ENCODE assay signal across 20 cellular contexts in genomic region chr14:21768875-21769257, GRCh38.
DNase-seq lines count a peak whose midpoint lies in the region; ATAC-seq and TF ChIP-seq lines count a peak whose summit lies in the region.
"Had no signal": no experiment of that assay in that cellular context is flagged by ENCODE, and none has a peak within 500 bp of the region (broad histone marks: within the 10 kb centered on the region; RNA-seq: fewer than 3 reads in every experiment).

No MANE protein-coding gene starts in this region.

- POLR2A ChIA-PET in CD4-positive, alpha-beta memory T cell (lab: Charles Lee; ENCODE audit: partially characterized antibody), result interaction anchor here (1.4 kb wide), 1 partner anchor 777 kb away, joined by 3 read pairs; no protein-coding TSS in a partner anchor
- POLR2A ChIA-PET in activated CD4-positive, alpha-beta memory T cell treated with anti-CD3 and anti-CD28 coated beads, Interleukin-2, amount 10 ng/mL, durations not matched to agents 7 days and 5 days (lab: Charles Lee), result no interaction called here
- POLR2A ChIA-PET in naive thymus-derived CD4-positive, alpha-beta T cell (lab: Charles Lee), result no interaction called here

- H3K27me3 ChIP-seq in CD4-positive, alpha-beta memory T cell (ENCODE audit: insufficient read depth, low read length), result no peaks in the 10 kb centered on the region
- H3K27me3 ChIP-seq in naive thymus-derived CD4-positive, alpha-beta T cell (ENCODE audit: control insufficient read depth in 2 of 2, insufficient read depth in 2 of 2, low read length in 2 of 2), result no peaks in the 10 kb centered on the region
- H3K27me3 ChIP-seq: BE2C, vagina had no signal

- H3K4me1 ChIP-seq in CD4-positive, alpha-beta memory T cell (ENCODE audit: insufficient read depth, low read length), result no peaks in the 10 kb centered on the region
- no peaks in the 10 kb centered on the region for H3K4me1 ChIP-seq in naive thymus-derived CD4-positive, alpha-beta T cell (ENCODE audit: control insufficient read depth in 2 of 2, insufficient read depth in 2 of 2, low read length in 2 of 2)
- H3K4me1 ChIP-seq: BE2C, vagina had no signal

- H3K4me3 ChIP-seq in CD4-positive, alpha-beta memory T cell (ENCODE audit: low read length in 2 of 2), result no peak overlapping the region
- no peak overlapping the region for H3K4me3 ChIP-seq in naive thymus-derived CD4-positive, alpha-beta T cell (ENCODE audit: low read length)
- H3K4me3 ChIP-seq in foreskin fibroblast (ENCODE audit: low read depth in 1 of 2, low read length in 2 of 2), result no peak overlapping the region
- H3K4me3 ChIP-seq: GM12878, K562, PC-9, skin epidermis, vagina had no signal

- peaks cover 21% of the 10 kb centered on the region for H3K27me3 Mint-ChIP-seq in activated CD8-positive, alpha-beta memory T cell treated with anti-CD3 and anti-CD28 coated beads, Interleukin-2, amount 10 ng/mL, durations not matched to agents 7 days and 5 days
- peaks cover 0 to 3% of the 10 kb centered on the region in 2 donors for H3K27me3 Mint-ChIP-seq in CD4-positive, alpha-beta memory T cell
- H3K27me3 Mint-ChIP-seq in activated CD4-positive, alpha-beta memory T cell treated with anti-CD3 and anti-CD28 coated beads, Interleukin-2, amount 10 ng/mL, durations not matched to agents 7 days and 5 days, result peaks cover 19% of the 10 kb centered on the region
- peaks cover 0 to 29% (median 6%) of the 10 kb centered on the region in 5 donors for H3K27me3 Mint-ChIP-seq in naive thymus-derived CD4-positive, alpha-beta T cell

- intact Hi-C loops in CD4-positive, alpha-beta memory T cell (cut with micrococcal nuclease), result loop anchor here (2.0 to 5.0 kb wide), 2 partner anchors 20 to 58 kb away; no protein-coding TSS in a partner anchor
- intact Hi-C loops in naive thymus-derived CD4-positive, alpha-beta T cell (cut with micrococcal nuclease), result loop anchor here (1.0 to 5.0 kb wide), 4 partner anchors 20 to 801 kb away; no protein-coding TSS in a partner anchor
- intact Hi-C loops in cardiac septum (cut with DNase I), result no loop called here

- peak overlapping the region; percentile 80 for H3K27ac Mint-ChIP-seq in activated CD8-positive, alpha-beta memory T cell treated with anti-CD3 and anti-CD28 coated beads, Interleukin-2, amount 10 ng/mL, durations not matched to agents 7 days and 5 days
- H3K27ac Mint-ChIP-seq in CD4-positive, alpha-beta memory T cell, result peak overlapping the region in 5 of 7 donors; percentile 17 to 77 (median 52)
- peak overlapping the region; percentile 71 for H3K27ac Mint-ChIP-seq in activated CD4-positive, alpha-beta memory T cell treated with anti-CD3 and anti-CD28 coated beads, Interleukin-2, amount 10 ng/mL, durations not matched to agents 7 days and 5 days
- H3K27ac Mint-ChIP-seq in naive thymus-derived CD4-positive, alpha-beta T cell, result peak overlapping the region; percentile 4 to 87 (median 76)

- CTCF ChIA-PET in activated CD8-positive, alpha-beta memory T cell treated with anti-CD3 and anti-CD28 coated beads, Interleukin-2, amount 10 ng/mL, durations not matched to agents 7 days and 5 days (lab: Charles Lee), result interaction anchor here (1.2 to 3.3 kb wide), 2 partner anchors 19 to 57 kb away, joined by 3 to 15 read pairs; no protein-coding TSS in a partner anchor
- CTCF ChIA-PET in CD4-positive, alpha-beta memory T cell (lab: Charles Lee; ENCODE audit: partially characterized antibody), result interaction anchor here (1.7 to 1.9 kb wide), 3 partner anchors 16 to 772 kb away, joined by 3 to 5 read pairs (median 4); no protein-coding TSS in a partner anchor
- CTCF ChIA-PET in activated CD4-positive, alpha-beta memory T cell treated with anti-CD3 and anti-CD28 coated beads, Interleukin-2, amount 10 ng/mL, durations not matched to agents 7 days and 5 days (lab: Charles Lee), result interaction anchor here (1.1 to 1.6 kb wide), 4 partner anchors 21 to 801 kb away, joined by 3 to 7 read pairs (median 4); no protein-coding TSS in a partner anchor
- CTCF ChIA-PET in naive thymus-derived CD4-positive, alpha-beta T cell (lab: Charles Lee), result interaction anchor here (0.6 to 0.8 kb wide), 2 partner anchors 58 to 801 kb away, joined by 3 read pairs; no protein-coding TSS in a partner anchor

- H3K27ac ChIP-seq in CD4-positive, alpha-beta memory T cell (ENCODE audit: low read depth, low read length), result no peak overlapping the region
- H3K27ac ChIP-seq in naive thymus-derived CD4-positive, alpha-beta T cell (ENCODE audit: low read depth, low read length), result peak overlapping the region; percentile 6
- H3K27ac ChIP-seq: PC-9, skin epidermis, vagina had no signal

- DNase-seq in activated CD8-positive, alpha-beta memory T cell treated with anti-CD3 and anti-CD28 coated beads, Interleukin-2, amount 10 ng/mL, durations not matched to agents 7 days and 5 days, result no peak
- DNase-seq in activated CD8-positive, alpha-beta memory T cell treated with anti-CD3 and anti-CD28 coated beads, Interleukin-2, amount 50 U/mL, for 4 hours, result no peak
- DNase-seq in CD4-positive, alpha-beta memory T cell, result no peak
- no peak for DNase-seq in activated CD4-positive, alpha-beta memory T cell treated with anti-CD3 and anti-CD28 coated beads, Interleukin-2, amount 10 ng/mL, durations not matched to agents 7 days and 5 days
- DNase-seq in naive thymus-derived CD4-positive, alpha-beta T cell, result no peak
- DNase-seq in NCI-H69 (lab: John Stamatoyannopoulos, UW) (no peak), cardiac septum (ENCODE audit: low spot score) (no peak), foreskin fibroblast (no peak)
- DNase-seq: BE2C; effector CD4-positive, alpha-beta T cell; GOT3; left cardiac atrium; NCI-H146; occipital lobe; Right ventricle myocardium superior had no signal

- TF ChIP-seq CTCF in foreskin fibroblast (IDR thresholded peaks at IDR 0.05; ENCODE audit: low read depth, low read length), result no peak

- H3K4me3 Mint-ChIP-seq in activated CD8-positive, alpha-beta memory T cell treated with anti-CD3 and anti-CD28 coated beads, Interleukin-2, amount 10 ng/mL, durations not matched to agents 7 days and 5 days, result peak overlapping the region; percentile 61
- H3K4me3 Mint-ChIP-seq in CD4-positive, alpha-beta memory T cell, result peak overlapping the region; percentile 6 to 76 (median 68)
- peak overlapping the region; percentile 55 for H3K4me3 Mint-ChIP-seq in activated CD4-positive, alpha-beta memory T cell treated with anti-CD3 and anti-CD28 coated beads, Interleukin-2, amount 10 ng/mL, durations not matched to agents 7 days and 5 days
- peak overlapping the region; percentile 42 to 81 (median 68) for H3K4me3 Mint-ChIP-seq in naive thymus-derived CD4-positive, alpha-beta T cell

- H3K36me3 ChIP-seq in CD4-positive, alpha-beta memory T cell (ENCODE audit: insufficient read depth, low read length), result no peaks in the 10 kb centered on the region
- H3K36me3 ChIP-seq in naive thymus-derived CD4-positive, alpha-beta T cell (ENCODE audit: control insufficient read depth in 2 of 3, insufficient read depth in 3 of 3, low read length in 3 of 3), result no peaks in the 10 kb centered on the region
- H3K36me3 ChIP-seq: BE2C, vagina had no signal

- H3K9me3 ChIP-seq in CD4-positive, alpha-beta memory T cell (ENCODE audit: control insufficient read depth in 1 of 2, low read length in 2 of 2), result no peaks in the 10 kb centered on the region
- H3K9me3 ChIP-seq in naive thymus-derived CD4-positive, alpha-beta T cell (ENCODE audit: control insufficient read depth in 2 of 3, low read length in 3 of 3), result no peaks in the 10 kb centered on the region
- H3K9me3 ChIP-seq: BE2C, vagina had no signal

- ATAC-seq in activated CD8-positive, alpha-beta memory T cell treated with anti-CD3 and anti-CD28 coated beads, Interleukin-2, amount 10 ng/mL, durations not matched to agents 7 days and 5 days, result peak; percentile 9
- no peak for ATAC-seq in naive thymus-derived CD4-positive, alpha-beta T cell
- ATAC-seq: left cardiac atrium had no signal

- H3K9me3 Mint-ChIP-seq in activated CD8-positive, alpha-beta memory T cell treated with anti-CD3 and anti-CD28 coated beads, Interleukin-2, amount 10 ng/mL, durations not matched to agents 7 days and 5 days (ENCODE audit: low read depth), result no peaks in the 10 kb centered on the region
- peaks cover 0 to 6% (median 3%) of the 10 kb centered on the region in 8 donors for H3K9me3 Mint-ChIP-seq in CD4-positive, alpha-beta memory T cell
- no peaks in the 10 kb centered on the region for H3K9me3 Mint-ChIP-seq in activated CD4-positive, alpha-beta memory T cell treated with anti-CD3 and anti-CD28 coated beads, Interleukin-2, amount 10 ng/mL, durations not matched to agents 7 days and 5 days
- H3K9me3 Mint-ChIP-seq in naive thymus-derived CD4-positive, alpha-beta T cell, result peaks cover 0 to 6% (median 0%) of the 10 kb centered on the region in 11 donors

- no peaks in the 10 kb centered on the region for H3K36me3 Mint-ChIP-seq in activated CD8-positive, alpha-beta memory T cell treated with anti-CD3 and anti-CD28 coated beads, Interleukin-2, amount 10 ng/mL, durations not matched to agents 7 days and 5 days
- H3K36me3 Mint-ChIP-seq in CD4-positive, alpha-beta memory T cell, result no peaks in the 10 kb centered on the region
- no peaks in the 10 kb centered on the region for H3K36me3 Mint-ChIP-seq in activated CD4-positive, alpha-beta memory T cell treated with anti-CD3 and anti-CD28 coated beads, Interleukin-2, amount 10 ng/mL, durations not matched to agents 7 days and 5 days (ENCODE audit: low read depth)
- H3K36me3 Mint-ChIP-seq in naive thymus-derived CD4-positive, alpha-beta T cell, result no peaks in the 10 kb centered on the region

- peaks cover 8% of the 10 kb centered on the region for H3K4me1 Mint-ChIP-seq in activated CD8-positive, alpha-beta memory T cell treated with anti-CD3 and anti-CD28 coated beads, Interleukin-2, amount 10 ng/mL, durations not matched to agents 7 days and 5 days
- peaks cover 0 to 4% (median 0%) of the 10 kb centered on the region in 4 donors for H3K4me1 Mint-ChIP-seq in CD4-positive, alpha-beta memory T cell
- H3K4me1 Mint-ChIP-seq in activated CD4-positive, alpha-beta memory T cell treated with anti-CD3 and anti-CD28 coated beads, Interleukin-2, amount 10 ng/mL, durations not matched to agents 7 days and 5 days, result peaks cover 7% of the 10 kb centered on the region
- peaks cover 0 to 9% (median 0%) of the 10 kb centered on the region in 7 donors for H3K4me1 Mint-ChIP-seq in naive thymus-derived CD4-positive, alpha-beta T cell
